9 cellular contexts compared by ENCODE assay signal in the genomic region with DNA sequence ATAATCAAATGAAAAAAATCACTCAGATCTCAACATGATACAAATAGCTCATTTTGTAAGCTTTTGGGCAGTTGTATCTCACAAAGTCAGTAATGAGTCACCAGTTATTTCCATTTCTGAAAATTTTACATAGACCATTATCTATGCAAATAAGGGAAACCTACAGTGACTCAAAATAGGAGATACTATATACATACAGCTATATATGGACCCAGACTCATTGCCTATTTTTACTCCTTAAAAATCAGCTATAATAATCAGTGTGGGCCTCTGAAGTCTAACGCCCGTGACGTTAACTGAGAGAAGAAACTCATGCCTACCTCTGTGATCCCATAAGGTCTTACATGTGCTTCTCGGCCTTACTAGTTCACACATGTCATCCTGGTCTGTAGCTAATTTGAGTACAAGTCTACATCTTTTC.
DNase-seq lines count a peak whose midpoint lies in the region; ATAC-seq and TF ChIP-seq lines count a peak whose summit lies in the region.
"Had no signal": no experiment of that assay in that cellular context is flagged by ENCODE, and none has a peak within 500 bp of the region (broad histone marks: within the 10 kb centered on the region; RNA-seq: fewer than 3 reads in every experiment).

No MANE protein-coding gene starts in this region.

- TF ChIP-seq POLR2A in Raji (IDR thresholded peaks at IDR 0.05; ENCODE audit: insufficient read depth, low read depth, low read length): 0 out of 2 replicates have a peak, but pooled peaks have one; percentile 10

- peak; percentile 45 for DNase-seq in stimulated activated CD4-positive, alpha-beta T cell treated with anti-CD3 and anti-CD28 coated beads, Interleukin-15, amount 100 ng/mL, for 24 hours
- no peak for DNase-seq in stimulated activated CD4-positive, alpha-beta T cell treated with anti-CD3 and anti-CD28 coated beads, Interleukin-12 subunit alpha, Interleukin-12 subunit beta, amount 100 ng/mL, for 4 hours
- DNase-seq in NK-92 (lab: John Stamatoyannopoulos, UW; ENCODE audit: unreplicated experiment) (no peak), NCI-H226 (no peak), HuH-7 (ENCODE audit: low spot score) (no peak), NCI-H1694 (lab: John Stamatoyannopoulos, UW) (no peak)
- DNase-seq: CD8-positive, alpha-beta memory T cell had no signal

- peak; percentile 54 for ATAC-seq in HG02884 (IDR thresholded peaks at IDR 0.05; ENCODE audit: unreplicated experiment)
